ENCODE assay signal across 8 cellular contexts in genomic region chr2:111482985-111483679, GRCh38.
DNase-seq lines count a peak whose midpoint lies in the region; ATAC-seq and TF ChIP-seq lines count a peak whose summit lies in the region.
"Not testable (repeated sequence)": the region's sequence is repeated elsewhere in the genome, so short reads cannot be mapped to it uniquely, and the experiment has no call there.

No MANE protein-coding gene starts in this region.

- H3K4me1 ChIP-seq in RWPE2 (ENCODE audit: insufficient read depth, poor library complexity, severe bottlenecking); parathyroid adenoma: not testable (repeated sequence)

- H3K27me3 ChIP-seq in RWPE2 (ENCODE audit: insufficient read depth, poor library complexity, severe bottlenecking); parathyroid adenoma (ENCODE audit: control insufficient read depth, insufficient read depth, low read length): not testable (repeated sequence)

- in situ Hi-C loops in Caki2 (cut with HindIII; ENCODE audit: low pct_unique_long_range_greater_than_20kb, low sequenced_read_pairs): not testable (repeated sequence)

- peak; percentile 80 for ATAC-seq in GM19351 (IDR thresholded peaks at IDR 0.05; ENCODE audit: unreplicated experiment)
- peak; percentile 54 for ATAC-seq in HG02588 (IDR thresholded peaks at IDR 0.05; ENCODE audit: unreplicated experiment)
- ATAC-seq in HG03159 (IDR thresholded peaks at IDR 0.05; ENCODE audit: unreplicated experiment): peak; percentile 80
- ATAC-seq in RWPE2 (ENCODE audit: low read depth): peak; percentile 84
- peak; percentile 66 for ATAC-seq in Right ventricle myocardium superior (ENCODE audit: poor library complexity)

- not testable (repeated sequence) for H3K79me2 ChIP-seq in parathyroid adenoma

- intact Hi-C loops in Right ventricle myocardium superior (cut with DNase I): not testable (repeated sequence)

- not testable (repeated sequence) for H3K9me3 ChIP-seq in RWPE2 (ENCODE audit: severe bottlenecking); parathyroid adenoma (ENCODE audit: control insufficient read depth, low read length)

- not testable (repeated sequence) for H3K4me2 ChIP-seq in parathyroid adenoma (ENCODE audit: low read length)

- H3K27ac ChIP-seq in RWPE2 (ENCODE audit: poor library complexity, severe bottlenecking); parathyroid adenoma: not testable (repeated sequence)

- peak; percentile 44 for DNase-seq in Caki2 (ENCODE audit: low read depth)
- DNase-seq in RWPE2 (ENCODE audit: low spot score); Right ventricle myocardium superior: not testable (repeated sequence)
- peak; percentile 42 to 57 for DNase-seq in activated T-cell treated with anti-CD3 and anti-CD28 coated beads, Interleukin-2, amount 50 U/mL, for 48 hours

- not testable (repeated sequence) for H2AFZ ChIP-seq in parathyroid adenoma

- TF ChIP-seq CTCF in RWPE2 (IDR thresholded peaks at IDR 0.05; ENCODE audit: poor library complexity, severe bottlenecking): peak; percentile 24
- peak; percentile 14 for TF ChIP-seq CTCF in parathyroid adenoma (IDR thresholded peaks at IDR 0.05)

- not testable (repeated sequence) for H3K4me3 ChIP-seq in RWPE2 (ENCODE audit: severe bottlenecking); parathyroid adenoma (ENCODE audit: low read depth, low read length)

- not testable (repeated sequence) for H3K36me3 ChIP-seq in RWPE2 (ENCODE audit: low read depth); parathyroid adenoma (ENCODE audit: control insufficient read depth, insufficient read depth, low read length)

- not testable (repeated sequence) for H3K9ac ChIP-seq in parathyroid adenoma
